In genomic region chr12:21529456-21529855, GRCh38 we compare ENCODE assay signal across 20 cellular contexts. TPM values are rescaled to one million over a fixed set of nuclear protein-coding genes. Genes with fewer than 3 reads are reported as not detected.
"Had no signal": no experiment of that assay in that cellular context is flagged by ENCODE, and none has a peak within 500 bp of the region (broad histone marks: within the 10 kb centered on the region; RNA-seq: fewer than 3 reads in every experiment).

No MANE protein-coding gene starts in this region.

- H3K9me3 ChIP-seq: adrenal gland, right lobe of liver, transverse colon had no signal

- ATAC-seq: activated CD4-positive, alpha-beta T cell treated with anti-CD3 and anti-CD28 coated beads for 36 hours; stimulated activated effector memory CD8-positive, alpha-beta T cell treated with anti-CD3 and anti-CD28 coated beads, Interleukin-12 subunit alpha, Interleukin-12 subunit beta, amount 100 ng/mL, for 72 hours had no signal

- DNase-seq: activated CD4-positive, alpha-beta T cell treated with anti-CD3 and anti-CD28 coated beads for 36 hours; activated CD4-positive, CD25-positive, alpha-beta regulatory T cell; activated effector memory CD4-positive, alpha-beta T cell treated with anti-CD3 and anti-CD28 coated beads, Interleukin-2, amount 50 U/mL, for 16 hours; activated naive CD4-positive, alpha-beta T cell treated with anti-CD3 and anti-CD28 coated beads for 36 hours; activated naive CD8-positive, alpha-beta T cell treated with anti-CD3 and anti-CD28 coated beads for 36 hours; activated T-cell treated with anti-CD3 and anti-CD28 coated beads for 4 hours; adrenal gland; aorta; dorsolateral prefrontal cortex; effector memory CD4-positive, alpha-beta T cell; erythroblast; naive B cell; nucleus accumbens; right lobe of liver; stimulated activated CD4-positive, alpha-beta T cell treated with anti-CD3 and anti-CD28 coated beads, Interleukin-4, amount 100 ng/mL, for 24 hours; transverse colon had no signal

- H3K36me3 ChIP-seq: adrenal gland, right lobe of liver, transverse colon had no signal

- H3K27ac ChIP-seq: adrenal gland, coronary artery, skin epidermis, transverse colon had no signal

- H3K4me3 ChIP-seq: adrenal gland, coronary artery, right lobe of liver, skin epidermis, transverse colon had no signal

- H3K27me3 ChIP-seq: adrenal gland, dorsolateral prefrontal cortex, right lobe of liver had no signal

- H3K4me1 ChIP-seq: adrenal gland had no signal

RNA-seq across cellular contexts. Expression of gene SPX, which starts 3.4 kb away (rescaled TPM):
- total RNA-seq: mesothelial cell of epicardium, transverse colon had no signal
